Comparison of ENCODE assay signal across 20 cellular contexts in the genomic region with DNA sequence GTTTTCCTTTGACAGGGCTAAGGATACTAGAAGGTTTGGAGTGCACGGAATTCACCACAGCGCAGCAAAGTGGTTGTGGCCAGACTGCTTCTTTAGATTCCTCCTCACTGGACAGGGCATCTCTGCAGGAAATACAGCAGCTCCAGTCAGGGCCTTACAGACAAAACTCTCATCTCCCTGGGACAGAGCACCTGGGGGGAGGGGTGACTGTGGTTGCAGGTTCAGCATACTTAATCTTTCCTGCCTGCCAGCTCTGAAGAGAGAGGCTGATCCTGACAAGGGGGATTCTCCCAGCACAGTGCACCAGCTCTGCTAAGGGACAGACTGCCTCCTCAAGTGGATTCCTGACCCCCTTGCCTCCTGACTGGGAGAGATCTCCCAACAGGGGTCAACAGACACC.
"Had no signal": no experiment of that assay in that cellular context is flagged by ENCODE, and none has a peak within 500 bp of the region (broad histone marks: within the 10 kb centered on the region; RNA-seq: fewer than 3 reads in every experiment).

No MANE protein-coding gene starts in this region.

- H3K4me1 ChIP-seq: colonic mucosa, gastrocnemius medialis, heart right ventricle, spleen, tibial artery, upper lobe of left lung, uterus had no signal

- H3K9me3 ChIP-seq: colonic mucosa, gastrocnemius medialis, upper lobe of left lung, uterus had no signal

- DNase-seq: colonic mucosa; effector CD8-positive, alpha-beta T cell; gastrocnemius medialis; heart right ventricle; hypothalamus; immature natural killer cell; kidney; left cardiac atrium; left ventricle myocardium superior; naive thymus-derived CD4-positive, alpha-beta T cell; spleen; stimulated activated CD4-positive, alpha-beta T cell treated with anti-CD3 and anti-CD28 coated beads, Interleukin-15, amount 100 ng/mL, for 24 hours; stimulated activated CD4-positive, alpha-beta T cell treated with anti-CD3 and anti-CD28 coated beads, Interleukin-1b, Interleukin-23, amount 100 ng/mL, for 48 hours; stimulated activated CD4-positive, alpha-beta T cell treated with anti-CD3 and anti-CD28 coated beads, Interleukin-4, amount 100 ng/mL, for 24 hours; tibial artery; upper lobe of left lung; uterus had no signal

- ATAC-seq: esophagus mucosa; gastrocnemius medialis; heart right ventricle; left cardiac atrium; left ventricle myocardium superior; naive thymus-derived CD4-positive, alpha-beta T cell; sciatic nerve; stimulated activated memory B cell treated with anti-CD40 and anti-IgM and Interleukin-4, amounts not matched to agents 10 μg/mL and 1 μg/mL and 100 μg/mL, for 72 hours had no signal

- H3K4me3 ChIP-seq: colonic mucosa, gastrocnemius medialis, heart right ventricle, spleen, tibial artery, upper lobe of left lung, uterus had no signal

- H3K27me3 ChIP-seq: colonic mucosa, gastrocnemius medialis, heart right ventricle, spleen, tibial artery, upper lobe of left lung, uterus had no signal

- H3K36me3 ChIP-seq: colonic mucosa, gastrocnemius medialis, heart right ventricle, spleen, tibial artery, upper lobe of left lung, uterus had no signal
